17 cellular contexts compared by ENCODE assay signal in the genomic region with DNA sequence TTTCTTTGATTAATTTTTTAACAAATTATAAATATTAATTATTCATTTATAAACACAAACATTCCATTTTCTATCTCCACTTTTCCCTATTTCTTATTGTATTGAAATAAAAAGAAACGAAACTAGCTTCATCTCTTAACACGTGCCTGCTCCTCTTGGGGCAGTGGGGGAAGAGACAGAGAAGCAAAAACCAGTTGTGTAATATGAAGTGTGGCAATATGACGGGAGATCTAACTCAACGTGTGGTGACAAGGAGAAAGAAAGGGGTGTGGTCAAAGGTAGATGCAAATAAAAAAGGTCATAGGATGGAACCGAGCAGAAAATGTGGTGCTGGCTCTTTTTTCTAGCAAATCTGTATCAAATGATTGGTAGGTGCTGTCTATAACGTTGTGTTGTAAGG.
"Had no signal": no experiment of that assay in that cellular context is flagged by ENCODE, and none has a peak within 500 bp of the region (broad histone marks: within the 10 kb centered on the region; RNA-seq: fewer than 3 reads in every experiment).

No MANE protein-coding gene starts in this region.

- H3K9me3 Mint-ChIP-seq: activated B cell treated with CpG ODN at 0.5 μM for 24 hours; activated CD8-positive, alpha-beta T cell treated with anti-CD3 and anti-CD28 coated beads for 36 hours; activated naive CD4-positive, alpha-beta T cell treated with anti-CD3 and anti-CD28 coated beads, Interleukin-2, amount 50 U/mL, for 24 hours; neural progenitor cell had no signal

- H3K4me2 ChIP-seq: hepatocyte, neural progenitor cell had no signal

- H3K36me3 ChIP-seq: neural progenitor cell, pancreas, sigmoid colon, stomach had no signal

- H2AFZ ChIP-seq: hepatocyte, neural progenitor cell had no signal

- H3K4me3 ChIP-seq: hepatocyte, lung, neural progenitor cell, pancreas, sigmoid colon, stomach, testis had no signal

- DNase-seq: activated B cell treated with CpG ODN at 0.5 μM for 24 hours; activated CD4-positive, alpha-beta T cell treated with anti-CD3 and anti-CD28 coated beads for 48 hours; activated CD8-positive, alpha-beta T cell treated with anti-CD3 and anti-CD28 coated beads for 36 hours; activated effector memory CD4-positive, alpha-beta T cell treated with anti-CD3 and anti-CD28 coated beads, Interleukin-2, amount 50 U/mL, for 16 hours; activated T-cell treated with anti-CD3 and anti-CD28 coated beads, Interleukin-2, amount 50 U/mL, for 48 hours; caudate nucleus; islet precursor cell; pancreas; sigmoid colon; stimulated activated CD4-positive, alpha-beta T cell treated with anti-CD3 and anti-CD28 coated beads, Interleukin-2, amount 100 ng/mL, for 24 hours; stomach; testis had no signal

- H3K27ac ChIP-seq: hepatocyte, neural progenitor cell, pancreas, sigmoid colon, stomach, testis had no signal

- H3K9ac ChIP-seq: neural progenitor cell had no signal

- ATAC-seq: activated CD8-positive, alpha-beta T cell treated with anti-CD3 and anti-CD28 coated beads for 36 hours; esophagus mucosa; pancreas had no signal

- H3K27me3 ChIP-seq: hepatocyte, neural progenitor cell, pancreas, sigmoid colon, stomach, testis had no signal

- H3K27ac Mint-ChIP-seq: activated B cell treated with CpG ODN at 0.5 μM for 24 hours; activated CD8-positive, alpha-beta T cell treated with anti-CD3 and anti-CD28 coated beads for 36 hours; activated naive CD4-positive, alpha-beta T cell treated with anti-CD3 and anti-CD28 coated beads, Interleukin-2, amount 50 U/mL, for 24 hours; neural progenitor cell had no signal

- H3K9me3 ChIP-seq: pancreas, sigmoid colon, stomach, testis had no signal

- H3K36me3 Mint-ChIP-seq: activated naive CD4-positive, alpha-beta T cell treated with anti-CD3 and anti-CD28 coated beads, Interleukin-2, amount 50 U/mL, for 24 hours; neural progenitor cell had no signal

- H3K4me1 ChIP-seq: neural progenitor cell, pancreas, sigmoid colon, stomach, testis had no signal
